Comparison of ENCODE assay signal across 13 cellular contexts in genomic region chr3:52636673-52637072, GRCh38. TPM values are rescaled to one million over a fixed set of nuclear protein-coding genes. Genes with fewer than 3 reads are reported as not detected.
DNase-seq lines count a peak whose midpoint lies in the region; TF ChIP-seq lines count a peak whose summit lies in the region.
"Had no signal": no experiment of that assay in that cellular context is flagged by ENCODE, and none has a peak within 500 bp of the region (broad histone marks: within the 10 kb centered on the region; RNA-seq: fewer than 3 reads in every experiment).

No MANE protein-coding gene starts in this region.

- no peak for TF ChIP-seq POLR2A in esophagus muscularis mucosa (IDR thresholded peaks at IDR 0.05; ENCODE audit: low read depth)

- H3K4me3 ChIP-seq in WERI-Rb-1 (ENCODE audit: low read depth, low read length) (no peak overlapping the region), esophagus muscularis mucosa (no peak overlapping the region)
- H3K4me3 ChIP-seq: tibial artery had no signal

- H3K27me3 ChIP-seq in WERI-Rb-1 (ENCODE audit: insufficient read depth, low read depth, severe bottlenecking): no peaks in the 10 kb centered on the region
- H3K27me3 ChIP-seq in esophagus muscularis mucosa: no peaks in the 10 kb centered on the region
- H3K27me3 ChIP-seq: tibial artery had no signal

- no peaks in the 10 kb centered on the region for H3K4me1 ChIP-seq in esophagus muscularis mucosa
- H3K4me1 ChIP-seq: tibial artery had no signal

- no peak for TF ChIP-seq EP300 in esophagus muscularis mucosa (IDR thresholded peaks at IDR 0.05)

- WGBS in esophagus muscularis mucosa: 57% methylated on average over 4 of the region's 4 CpGs

- H3K9me3 ChIP-seq in WERI-Rb-1 (ENCODE audit: severe bottlenecking) (no peaks in the 10 kb centered on the region), esophagus muscularis mucosa (no peaks in the 10 kb centered on the region)
- H3K9me3 ChIP-seq: tibial artery had no signal

- H3K36me3 ChIP-seq in WERI-Rb-1 (peaks cover 68% of the 10 kb centered on the region), esophagus muscularis mucosa (peaks cover 28 to 91% (median 84%) of the 10 kb centered on the region in 4 donors)

- peak; percentile 21 for DNase-seq in DMS53 (lab: John Stamatoyannopoulos, UW)
- no peak for DNase-seq in DMS53 treated with DMSO at 0.1 percent for 48 hours (lab: John Stamatoyannopoulos, UW; ENCODE audit: unreplicated experiment)
- DNase-seq in NCI-H146 (lab: John Stamatoyannopoulos, UW): peak; percentile 57
- DNase-seq in WERI-Rb-1: peak; percentile 68
- peak; percentile 68 for DNase-seq in renal cortical epithelial cell (ENCODE audit: low read depth)
- DNase-seq in esophagus muscularis mucosa (ENCODE audit: extremely low spot score): no peak
- DNase-seq in pons (ENCODE audit: low spot score): no peak
- no peak for DNase-seq in HuH-7 (ENCODE audit: low spot score)
- DNase-seq: activated CD8-positive, alpha-beta memory T cell treated with anti-CD3 and anti-CD28 coated beads, Interleukin-2, amount 10 ng/mL, durations not matched to agents 7 days and 5 days; Karpas-422; SHP77 treated with DMSO at 0.1 percent for 48 hours; tibial artery had no signal

- TF ChIP-seq CTCF in WERI-Rb-1 (IDR thresholded peaks at IDR 0.05; ENCODE audit: low read depth, low read length): no peak
- TF ChIP-seq CTCF in esophagus muscularis mucosa (IDR thresholded peaks at IDR 0.05): no peak

- intact Hi-C loops in esophagus muscularis mucosa (cut with DNase I): no loop called here

- H3K27ac ChIP-seq in WERI-Rb-1: no peak overlapping the region
- no peak overlapping the region for H3K27ac ChIP-seq in esophagus muscularis mucosa (replicated peaks in 1 of 4)
- H3K27ac ChIP-seq: 22Rv1, tibial artery had no signal

RNA-seq across cellular contexts. Expression of gene PBRM1, which starts 49.0 kb away (rescaled TPM):
- 43.6 and 91.2 TPM in 2 replicates for total RNA-seq in renal cortical epithelial cell
- total RNA-seq in esophagus muscularis mucosa: 10 to 100 TPM; 79.4 to 99.3 (median 82.8) TPM

RNA-seq across cellular contexts. Expression of gene GNL3, which starts 49.2 kb away (rescaled TPM):
- 113 and 177 TPM in 2 replicates for total RNA-seq in renal cortical epithelial cell
- 10 to 100 TPM; 28.4 to 71.1 (median 29.3) TPM for total RNA-seq in esophagus muscularis mucosa

Comparison
In these comparisons a context has a peak if more than half of its experiments do, and no peak if none do; other contexts are left out.
1. DNase-seq: peak in DMS53 (single experiment), NCI-H146 (single experiment), WERI-Rb-1 (single experiment) and renal cortical epithelial cell (single experiment); none in DMS53 treated with DMSO at 0.1 percent for 48 hours (single experiment), esophagus muscularis mucosa (single experiment), pons (single experiment) and HuH-7 (single experiment).